In the genomic region with DNA sequence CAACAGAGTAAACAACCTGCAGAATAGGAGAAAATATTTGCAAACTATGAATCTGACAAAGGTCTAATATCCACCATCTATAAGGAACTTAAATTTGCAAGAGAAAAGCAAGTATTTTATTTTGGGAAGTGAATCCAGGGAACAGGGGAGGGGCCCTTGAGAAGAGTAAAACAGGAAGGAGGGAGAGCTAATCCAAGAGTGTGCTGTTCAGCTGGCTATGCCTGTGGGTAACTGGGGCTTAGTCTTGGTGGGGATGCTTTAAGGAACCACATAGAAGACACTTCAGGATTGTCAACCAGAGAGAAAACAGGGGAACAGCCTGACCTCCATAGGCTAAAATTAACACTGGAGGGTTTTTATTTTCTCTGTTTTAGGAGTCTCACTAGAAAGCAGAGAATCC, we compare ENCODE assay signal across 1 cellular context.
TF ChIP-seq lines count a peak whose summit lies in the region.

No MANE protein-coding gene starts in this region.

TF ChIP-seq in GM12878, 131 proteins besides CTCF, POLR2A, EP300 and RAD21 (continued from another document):
- TF ChIP-seq, protein P1, sequence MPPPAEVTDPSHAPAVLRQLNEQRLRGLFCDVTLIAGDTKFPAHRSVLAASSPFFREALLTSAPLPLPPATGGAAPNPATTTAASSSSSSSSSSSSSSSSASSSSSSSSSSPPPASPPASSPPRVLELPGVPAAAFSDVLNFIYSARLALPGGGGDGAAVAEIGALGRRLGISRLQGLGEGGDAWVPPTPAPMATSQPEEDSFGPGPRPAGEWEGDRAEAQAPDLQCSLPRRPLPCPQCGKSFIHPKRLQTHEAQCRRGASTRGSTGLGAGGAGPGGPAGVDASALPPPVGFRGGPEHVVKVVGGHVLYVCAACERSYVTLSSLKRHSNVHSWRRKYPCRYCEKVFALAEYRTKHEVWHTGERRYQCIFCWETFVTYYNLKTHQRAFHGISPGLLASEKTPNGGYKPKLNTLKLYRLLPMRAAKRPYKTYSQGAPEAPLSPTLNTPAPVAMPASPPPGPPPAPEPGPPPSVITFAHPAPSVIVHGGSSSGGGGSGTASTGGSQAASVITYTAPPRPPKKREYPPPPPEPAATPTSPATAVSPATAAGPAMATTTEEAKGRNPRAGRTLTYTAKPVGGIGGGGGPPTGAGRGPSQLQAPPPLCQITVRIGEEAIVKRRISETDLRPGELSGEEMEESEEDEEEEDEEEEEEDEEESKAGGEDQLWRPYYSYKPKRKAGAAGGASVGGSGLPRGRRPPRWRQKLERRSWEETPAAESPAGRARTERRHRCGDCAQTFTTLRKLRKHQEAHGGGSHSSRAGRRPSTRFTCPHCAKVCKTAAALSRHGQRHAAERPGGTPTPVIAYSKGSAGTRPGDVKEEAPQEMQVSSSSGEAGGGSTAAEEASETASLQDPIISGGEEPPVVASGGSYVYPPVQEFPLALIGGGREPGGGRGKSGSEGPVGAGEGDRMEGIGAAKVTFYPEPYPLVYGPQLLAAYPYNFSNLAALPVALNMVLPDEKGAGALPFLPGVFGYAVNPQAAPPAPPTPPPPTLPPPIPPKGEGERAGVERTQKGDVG (CRISPR knock-in tag; IDR thresholded peaks at IDR 0.05): no peak
- TF ChIP-seq TAF1 (IDR thresholded peaks at IDR 0.05; ENCODE audit: borderline replicate concordance, low read depth, low read length) (no peak), RCOR1 (conservative IDR thresholded peaks at IDR 0.05; ENCODE audit: low read depth, low read length) (no peak), YY1 (IDR thresholded peaks at IDR 0.05; ENCODE audit: low read depth, low read length) (no peak), SUPT20H (IDR thresholded peaks at IDR 0.05; ENCODE audit: borderline replicate concordance, control insufficient read depth, low read depth, low read length) (no peak)
- TF ChIP-seq, protein P2, sequence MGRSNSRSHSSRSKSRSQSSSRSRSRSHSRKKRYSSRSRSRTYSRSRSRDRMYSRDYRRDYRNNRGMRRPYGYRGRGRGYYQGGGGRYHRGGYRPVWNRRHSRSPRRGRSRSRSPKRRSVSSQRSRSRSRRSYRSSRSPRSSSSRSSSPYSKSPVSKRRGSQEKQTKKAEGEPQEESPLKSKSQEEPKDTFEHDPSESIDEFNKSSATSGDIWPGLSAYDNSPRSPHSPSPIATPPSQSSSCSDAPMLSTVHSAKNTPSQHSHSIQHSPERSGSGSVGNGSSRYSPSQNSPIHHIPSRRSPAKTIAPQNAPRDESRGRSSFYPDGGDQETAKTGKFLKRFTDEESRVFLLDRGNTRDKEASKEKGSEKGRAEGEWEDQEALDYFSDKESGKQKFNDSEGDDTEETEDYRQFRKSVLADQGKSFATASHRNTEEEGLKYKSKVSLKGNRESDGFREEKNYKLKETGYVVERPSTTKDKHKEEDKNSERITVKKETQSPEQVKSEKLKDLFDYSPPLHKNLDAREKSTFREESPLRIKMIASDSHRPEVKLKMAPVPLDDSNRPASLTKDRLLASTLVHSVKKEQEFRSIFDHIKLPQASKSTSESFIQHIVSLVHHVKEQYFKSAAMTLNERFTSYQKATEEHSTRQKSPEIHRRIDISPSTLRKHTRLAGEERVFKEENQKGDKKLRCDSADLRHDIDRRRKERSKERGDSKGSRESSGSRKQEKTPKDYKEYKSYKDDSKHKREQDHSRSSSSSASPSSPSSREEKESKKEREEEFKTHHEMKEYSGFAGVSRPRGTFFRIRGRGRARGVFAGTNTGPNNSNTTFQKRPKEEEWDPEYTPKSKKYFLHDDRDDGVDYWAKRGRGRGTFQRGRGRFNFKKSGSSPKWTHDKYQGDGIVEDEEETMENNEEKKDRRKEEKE (IDR thresholded peaks at IDR 0.05): no peak
- TF ChIP-seq, protein P3, sequence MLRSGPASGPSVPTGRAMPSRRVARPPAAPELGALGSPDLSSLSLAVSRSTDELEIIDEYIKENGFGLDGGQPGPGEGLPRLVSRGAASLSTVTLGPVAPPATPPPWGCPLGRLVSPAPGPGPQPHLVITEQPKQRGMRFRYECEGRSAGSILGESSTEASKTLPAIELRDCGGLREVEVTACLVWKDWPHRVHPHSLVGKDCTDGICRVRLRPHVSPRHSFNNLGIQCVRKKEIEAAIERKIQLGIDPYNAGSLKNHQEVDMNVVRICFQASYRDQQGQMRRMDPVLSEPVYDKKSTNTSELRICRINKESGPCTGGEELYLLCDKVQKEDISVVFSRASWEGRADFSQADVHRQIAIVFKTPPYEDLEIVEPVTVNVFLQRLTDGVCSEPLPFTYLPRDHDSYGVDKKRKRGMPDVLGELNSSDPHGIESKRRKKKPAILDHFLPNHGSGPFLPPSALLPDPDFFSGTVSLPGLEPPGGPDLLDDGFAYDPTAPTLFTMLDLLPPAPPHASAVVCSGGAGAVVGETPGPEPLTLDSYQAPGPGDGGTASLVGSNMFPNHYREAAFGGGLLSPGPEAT (IDR thresholded peaks at IDR 0.05; ENCODE audit: low read depth): no peak
- TF ChIP-seq, protein P4, sequence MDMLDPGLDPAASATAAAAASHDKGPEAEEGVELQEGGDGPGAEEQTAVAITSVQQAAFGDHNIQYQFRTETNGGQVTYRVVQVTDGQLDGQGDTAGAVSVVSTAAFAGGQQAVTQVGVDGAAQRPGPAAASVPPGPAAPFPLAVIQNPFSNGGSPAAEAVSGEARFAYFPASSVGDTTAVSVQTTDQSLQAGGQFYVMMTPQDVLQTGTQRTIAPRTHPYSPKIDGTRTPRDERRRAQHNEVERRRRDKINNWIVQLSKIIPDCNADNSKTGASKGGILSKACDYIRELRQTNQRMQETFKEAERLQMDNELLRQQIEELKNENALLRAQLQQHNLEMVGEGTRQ (IDR thresholded peaks at IDR 0.05; ENCODE audit: borderline replicate concordance, low read depth, low read length): no peak
- TF ChIP-seq, protein P5, sequence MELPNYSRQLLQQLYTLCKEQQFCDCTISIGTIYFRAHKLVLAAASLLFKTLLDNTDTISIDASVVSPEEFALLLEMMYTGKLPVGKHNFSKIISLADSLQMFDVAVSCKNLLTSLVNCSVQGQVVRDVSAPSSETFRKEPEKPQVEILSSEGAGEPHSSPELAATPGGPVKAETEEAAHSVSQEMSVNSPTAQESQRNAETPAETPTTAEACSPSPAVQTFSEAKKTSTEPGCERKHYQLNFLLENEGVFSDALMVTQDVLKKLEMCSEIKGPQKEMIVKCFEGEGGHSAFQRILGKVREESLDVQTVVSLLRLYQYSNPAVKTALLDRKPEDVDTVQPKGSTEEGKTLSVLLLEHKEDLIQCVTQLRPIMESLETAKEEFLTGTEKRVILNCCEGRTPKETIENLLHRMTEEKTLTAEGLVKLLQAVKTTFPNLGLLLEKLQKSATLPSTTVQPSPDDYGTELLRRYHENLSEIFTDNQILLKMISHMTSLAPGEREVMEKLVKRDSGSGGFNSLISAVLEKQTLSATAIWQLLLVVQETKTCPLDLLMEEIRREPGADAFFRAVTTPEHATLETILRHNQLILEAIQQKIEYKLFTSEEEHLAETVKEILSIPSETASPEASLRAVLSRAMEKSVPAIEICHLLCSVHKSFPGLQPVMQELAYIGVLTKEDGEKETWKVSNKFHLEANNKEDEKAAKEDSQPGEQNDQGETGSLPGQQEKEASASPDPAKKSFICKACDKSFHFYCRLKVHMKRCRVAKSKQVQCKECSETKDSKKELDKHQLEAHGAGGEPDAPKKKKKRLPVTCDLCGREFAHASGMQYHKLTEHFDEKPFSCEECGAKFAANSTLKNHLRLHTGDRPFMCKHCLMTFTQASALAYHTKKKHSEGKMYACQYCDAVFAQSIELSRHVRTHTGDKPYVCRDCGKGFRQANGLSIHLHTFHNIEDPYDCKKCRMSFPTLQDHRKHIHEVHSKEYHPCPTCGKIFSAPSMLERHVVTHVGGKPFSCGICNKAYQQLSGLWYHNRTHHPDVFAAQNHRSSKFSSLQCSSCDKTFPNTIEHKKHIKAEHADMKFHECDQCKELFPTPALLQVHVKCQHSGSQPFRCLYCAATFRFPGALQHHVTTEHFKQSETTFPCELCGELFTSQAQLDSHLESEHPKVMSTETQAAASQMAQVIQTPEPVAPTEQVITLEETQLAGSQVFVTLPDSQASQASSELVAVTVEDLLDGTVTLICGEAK (IDR thresholded peaks at IDR 0.05; ENCODE audit: borderline replicate concordance): no peak
